In the genomic region with DNA sequence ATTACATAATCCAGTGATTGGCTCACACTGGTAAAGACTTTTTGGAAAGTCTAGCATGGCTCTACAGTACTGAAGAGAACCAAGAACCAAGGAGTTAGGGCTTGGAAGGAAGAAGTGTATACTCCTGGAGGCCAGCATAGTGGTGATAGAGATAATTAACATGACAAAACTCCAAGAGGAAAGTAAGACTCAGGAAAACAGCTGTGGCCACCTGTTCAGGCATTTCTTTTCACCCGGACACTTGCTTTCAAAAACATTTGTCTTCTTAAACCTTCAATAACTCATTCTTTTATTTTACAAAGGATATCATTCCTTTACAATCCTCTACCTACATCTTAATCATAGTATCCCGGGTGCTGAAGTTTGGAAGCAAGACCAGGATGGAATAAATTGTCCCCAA, we compare ENCODE assay signal across 29 cellular contexts.
"Had no signal": no experiment of that assay in that cellular context is flagged by ENCODE, and none has a peak within 500 bp of the region (broad histone marks: within the 10 kb centered on the region; RNA-seq: fewer than 3 reads in every experiment).

No MANE protein-coding gene starts in this region.

- FAIRE-seq: bronchial epithelial cell, pancreas had no signal

- H3K4me1 ChIP-seq: foreskin keratinocyte, left lung, psoas muscle had no signal

- DNase-seq: activated CD4-positive, alpha-beta memory T cell treated with anti-CD3 and anti-CD28 coated beads, Interleukin-2, amount 10 ng/mL, durations not matched to agents 7 days and 5 days; activated CD4-positive, alpha-beta T cell treated with anti-CD3 and anti-CD28 coated beads for 1 hour; activated CD4-positive, alpha-beta T cell treated with anti-CD3 and anti-CD28 coated beads, Interleukin-2, amount 10 ng/mL, durations not matched to agents 7 days and 5 days; activated CD8-positive, alpha-beta memory T cell treated with anti-CD3 and anti-CD28 coated beads, Interleukin-2, amount 50 U/mL, for 48 hours; activated naive CD4-positive, alpha-beta T cell; activated T-cell treated with anti-CD3 and anti-CD28 coated beads, Interleukin-2, amount 50 U/mL, for 4 hours; anterior cingulate cortex; dermis blood vessel endothelial cell; effector CD4-positive, alpha-beta T cell; foreskin keratinocyte; heart left ventricle; hypothalamus; left lung; lower lobe of right lung; mesenchymal stem cell; nucleus accumbens; pancreas; psoas muscle; spleen; stimulated activated CD4-positive, alpha-beta T cell treated with anti-CD3 and anti-CD28 coated beads, Interleukin-2, amount 100 ng/mL, for 48 hours; stimulated activated naive CD4-positive, alpha-beta T cell treated with Interleukin-2 at 50 U/mL for 16 hours; T-helper 2 cell; transverse colon had no signal

- H3K27ac ChIP-seq: esophagus muscularis mucosa, foreskin keratinocyte, heart left ventricle, left lung, lower lobe of right lung, pancreas, psoas muscle, spleen, transverse colon had no signal

- H3K36me3 ChIP-seq: left lung, pancreas, transverse colon had no signal

- H3K4me3 ChIP-seq: left lung, lower lobe of right lung, pancreas, psoas muscle, transverse colon had no signal

- H3K27me3 ChIP-seq: pancreas had no signal

- H3K4me3 Mint-ChIP-seq: activated CD4-positive, alpha-beta memory T cell treated with anti-CD3 and anti-CD28 coated beads, Interleukin-2, amount 10 ng/mL, durations not matched to agents 7 days and 5 days; activated CD4-positive, alpha-beta T cell treated with anti-CD3 and anti-CD28 coated beads, Interleukin-2, amount 10 ng/mL, durations not matched to agents 7 days and 5 days; activated T-cell treated with anti-CD3 and anti-CD28 coated beads, Interleukin-2, amount 50 U/mL, for 4 hours; central memory CD8-positive, alpha-beta T cell; natural killer cell treated with Interleukin-12 subunit alpha and Interleukin-12 subunit beta and Interleukin-15 and Interleukin-18, amount 100 ng/mL, for 72 hours had no signal

- H3K9me3 Mint-ChIP-seq: activated CD4-positive, alpha-beta T cell treated with anti-CD3 and anti-CD28 coated beads, Interleukin-2, amount 10 ng/mL, durations not matched to agents 7 days and 5 days; activated T-cell treated with anti-CD3 and anti-CD28 coated beads, Interleukin-2, amount 50 U/mL, for 4 hours; activated T-helper 17 cell treated with anti-CD3 and anti-CD28 coated beads, Interleukin-2, amount 50 U/mL, for 72 hours; central memory CD8-positive, alpha-beta T cell had no signal

- H3K27ac Mint-ChIP-seq: activated CD4-positive, alpha-beta memory T cell treated with anti-CD3 and anti-CD28 coated beads, Interleukin-2, amount 10 ng/mL, durations not matched to agents 7 days and 5 days; activated CD4-positive, alpha-beta T cell treated with anti-CD3 and anti-CD28 coated beads, Interleukin-2, amount 10 ng/mL, durations not matched to agents 7 days and 5 days; activated naive CD4-positive, alpha-beta T cell treated with anti-CD3 and anti-CD28 coated beads, Interleukin-2, amount 50 U/mL, for 72 hours; activated T-helper 17 cell treated with anti-CD3 and anti-CD28 coated beads, Interleukin-2, amount 50 U/mL, for 72 hours; natural killer cell treated with Interleukin-12 subunit alpha and Interleukin-12 subunit beta and Interleukin-15 and Interleukin-18, amount 100 ng/mL, for 72 hours had no signal

- H3K9me3 ChIP-seq: esophagus muscularis mucosa, heart left ventricle, lower lobe of right lung, pancreas, psoas muscle, transverse colon had no signal

- ATAC-seq: activated naive CD4-positive, alpha-beta T cell treated with anti-CD3 and anti-CD28 coated beads, Interleukin-2, amount 50 U/mL, for 72 hours; activated T-cell treated with anti-CD3 and anti-CD28 coated beads, Interleukin-2, amount 50 U/mL, for 4 hours; activated T-helper 17 cell treated with anti-CD3 and anti-CD28 coated beads, Interleukin-2, amount 50 U/mL, for 72 hours; foreskin keratinocyte; heart left ventricle; left lung; lower lobe of right lung; natural killer cell treated with Interleukin-12 subunit alpha and Interleukin-12 subunit beta and Interleukin-15 and Interleukin-18, amount 100 ng/mL, for 72 hours; pancreas; psoas muscle had no signal

- H3K4me1 Mint-ChIP-seq: central memory CD8-positive, alpha-beta T cell had no signal
